9 cellular contexts compared by ENCODE assay signal in the genomic region with DNA sequence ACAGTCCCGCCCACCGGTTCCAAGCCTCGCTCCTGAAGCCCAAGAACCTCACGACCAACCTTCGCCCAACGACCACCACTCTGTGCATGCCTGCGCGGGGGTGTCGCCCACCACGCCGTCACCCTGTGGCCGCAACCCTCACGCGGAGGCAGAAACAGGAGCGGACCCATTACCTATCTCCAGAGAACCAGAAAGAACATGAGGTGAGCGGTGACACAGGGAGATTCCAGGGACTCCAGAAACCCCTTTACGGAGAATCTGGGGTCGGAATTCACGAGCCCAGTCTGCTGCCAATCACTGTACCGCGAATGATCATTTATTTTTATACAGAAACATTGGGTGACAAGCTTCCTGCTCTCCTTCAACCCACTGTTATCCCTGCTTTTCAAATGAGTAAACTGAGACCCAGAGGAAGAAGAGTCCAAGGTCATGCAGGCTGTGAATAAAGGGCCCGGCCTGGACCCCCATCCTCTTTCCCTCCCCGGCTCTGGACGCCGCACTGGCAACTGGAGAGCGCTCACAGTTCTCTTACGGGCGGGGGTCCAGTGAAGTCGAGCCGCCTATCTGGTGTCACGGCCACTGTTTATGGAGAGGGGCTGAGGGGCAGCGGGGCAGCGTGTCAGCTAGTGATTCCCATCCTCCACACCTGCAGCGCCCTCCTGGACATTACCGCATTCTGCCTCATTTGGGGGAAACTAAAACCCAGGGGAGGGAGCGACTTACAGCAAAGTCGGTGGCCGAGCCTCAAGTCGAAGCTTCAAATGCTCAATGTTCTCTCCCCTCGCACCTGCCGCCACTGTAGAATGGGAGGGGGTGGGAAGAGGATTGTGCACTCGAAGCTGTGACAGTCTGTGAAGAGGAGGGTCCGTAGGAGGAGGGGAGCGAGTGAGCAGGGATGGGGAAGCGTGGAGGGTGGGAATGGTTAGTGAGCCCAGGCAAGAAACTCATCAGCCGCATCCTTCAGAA. TPM values are rescaled to one million over a fixed set of nuclear protein-coding genes. Genes with fewer than 3 reads are reported as not detected.
DNase-seq lines count a peak whose midpoint lies in the region; ATAC-seq, FAIRE-seq and TF ChIP-seq lines count a peak whose summit lies in the region.
"Had no signal": no experiment of that assay in that cellular context is flagged by ENCODE, and none has a peak within 500 bp of the region (broad histone marks: within the 10 kb centered on the region; RNA-seq: fewer than 3 reads in every experiment).

No MANE protein-coding gene starts in this region.

- no peak for TF ChIP-seq CTCF in lower lobe of right lung (IDR thresholded peaks at IDR 0.05)

- H3K27ac ChIP-seq in lower lobe of right lung (no peak overlapping the region), aorta (ENCODE audit: low read depth in 1 of 2, low read length in 2 of 2) (no peak overlapping the region)

- TF ChIP-seq POLR2A in H54 (IDR thresholded peaks at IDR 0.05; ENCODE audit: low read depth, low read length) = no peak

- no peak for FAIRE-seq in H54 (lab: Jason Lieb, UNC)
- FAIRE-seq: GM18507 had no signal

- intact Hi-C loops in lower lobe of right lung (cut with DNase I) = no loop called here
- intact Hi-C loops in aorta (cut with DNase I) = no loop called here

- H3K9me3 ChIP-seq in lower lobe of right lung (no peaks in the 10 kb centered on the region), aorta (ENCODE audit: control insufficient read depth, low read length) (no peaks in the 10 kb centered on the region)

- H3K27me3 Mint-ChIP-seq in stimulated activated naive CD8-positive, alpha-beta T cell treated with anti-CD3 and anti-CD28 coated beads, Interleukin-15, Interleukin-2, amounts not matched to agents 100 ng/mL and 50 ng/mL, for 24 hours = peaks cover 43% of the 10 kb centered on the region
- peaks cover 42% of the 10 kb centered on the region for H3K27me3 Mint-ChIP-seq in activated naive CD8-positive, alpha-beta T cell treated with anti-CD3 and anti-CD28 coated beads, Interleukin-2, amount 50 U/mL, for 24 hours

- H3K36me3 ChIP-seq in lower lobe of right lung = no peaks in the 10 kb centered on the region
- H3K36me3 ChIP-seq in aorta (ENCODE audit: control insufficient read depth in 1 of 2, insufficient read depth in 2 of 2, low read length in 1 of 2) = no peaks in the 10 kb centered on the region

- H3K27me3 ChIP-seq in lower lobe of right lung (ENCODE audit: low read depth) = peaks cover 85% of the 10 kb centered on the region
- no peaks in the 10 kb centered on the region for H3K27me3 ChIP-seq in aorta (ENCODE audit: control insufficient read depth in 1 of 2, insufficient read depth in 2 of 2, low read length in 1 of 2)

- no peak for DNase-seq in stimulated activated naive CD8-positive, alpha-beta T cell treated with anti-CD3 and anti-CD28 coated beads, Interleukin-15, Interleukin-2, amounts not matched to agents 100 U/mL and 50 U/mL, for 24 hours
- no peak for DNase-seq in activated naive CD8-positive, alpha-beta T cell treated with anti-CD3 and anti-CD28 coated beads, Interleukin-2, amount 50 U/mL, for 24 hours
- DNase-seq in lower lobe of right lung (no peak), aorta (no peak), H54 (ENCODE audit: insufficient read length, low spot score) (no peak)
- no peak for DNase-seq in activated CD4-positive, CD25-positive, alpha-beta regulatory T cell treated with anti-CD3 and anti-CD28 coated beads, Interleukin-2, amount 50 U/mL, for 72 hours

- H3K27ac Mint-ChIP-seq in stimulated activated naive CD8-positive, alpha-beta T cell treated with anti-CD3 and anti-CD28 coated beads, Interleukin-15, Interleukin-2, amounts not matched to agents 100 ng/mL and 50 ng/mL, for 24 hours = peak overlapping the region; percentile 80
- no peak overlapping the region for H3K27ac Mint-ChIP-seq in activated naive CD8-positive, alpha-beta T cell treated with anti-CD3 and anti-CD28 coated beads, Interleukin-2, amount 50 U/mL, for 24 hours

- H3K9me3 Mint-ChIP-seq in stimulated activated naive CD8-positive, alpha-beta T cell treated with anti-CD3 and anti-CD28 coated beads, Interleukin-15, Interleukin-2, amounts not matched to agents 100 ng/mL and 50 ng/mL, for 24 hours = no peaks in the 10 kb centered on the region
- no peaks in the 10 kb centered on the region for H3K9me3 Mint-ChIP-seq in activated naive CD8-positive, alpha-beta T cell treated with anti-CD3 and anti-CD28 coated beads, Interleukin-2, amount 50 U/mL, for 24 hours

- peaks cover 32% of the 10 kb centered on the region for H3K4me1 ChIP-seq in lower lobe of right lung
- no peaks in the 10 kb centered on the region for H3K4me1 ChIP-seq in aorta (ENCODE audit: control insufficient read depth in 1 of 2, insufficient read depth in 2 of 2, low read length in 2 of 2)

- 1% methylated on average over 46 of the region's 46 CpGs for WGBS in aorta, 2 donors

- peak overlapping the region; percentile 85 for H3K4me3 Mint-ChIP-seq in stimulated activated naive CD8-positive, alpha-beta T cell treated with anti-CD3 and anti-CD28 coated beads, Interleukin-15, Interleukin-2, amounts not matched to agents 100 ng/mL and 50 ng/mL, for 24 hours
- H3K4me3 Mint-ChIP-seq in activated naive CD8-positive, alpha-beta T cell treated with anti-CD3 and anti-CD28 coated beads, Interleukin-2, amount 50 U/mL, for 24 hours = peak overlapping the region; percentile 72

- peak overlapping the region; percentile 58 for H3K4me3 ChIP-seq in lower lobe of right lung
- H3K4me3 ChIP-seq in aorta (ENCODE audit: low read length in 2 of 2) = peak overlapping the region; percentile 53 to 65

- H3K36me3 Mint-ChIP-seq in stimulated activated naive CD8-positive, alpha-beta T cell treated with anti-CD3 and anti-CD28 coated beads, Interleukin-15, Interleukin-2, amounts not matched to agents 100 ng/mL and 50 ng/mL, for 24 hours (ENCODE audit: low read depth) = no peaks in the 10 kb centered on the region
- H3K36me3 Mint-ChIP-seq in activated naive CD8-positive, alpha-beta T cell treated with anti-CD3 and anti-CD28 coated beads, Interleukin-2, amount 50 U/mL, for 24 hours (ENCODE audit: low read depth) = no peaks in the 10 kb centered on the region

- H3K4me1 Mint-ChIP-seq in stimulated activated naive CD8-positive, alpha-beta T cell treated with anti-CD3 and anti-CD28 coated beads, Interleukin-15, Interleukin-2, amounts not matched to agents 100 ng/mL and 50 ng/mL, for 24 hours (ENCODE audit: low read depth) = peaks cover 29% of the 10 kb centered on the region
- H3K4me1 Mint-ChIP-seq in activated naive CD8-positive, alpha-beta T cell treated with anti-CD3 and anti-CD28 coated beads, Interleukin-2, amount 50 U/mL, for 24 hours = peaks cover 23% of the 10 kb centered on the region

- ATAC-seq in stimulated activated naive CD8-positive, alpha-beta T cell treated with anti-CD3 and anti-CD28 coated beads, Interleukin-15, Interleukin-2, amounts not matched to agents 100 U/mL and 50 U/mL, for 24 hours = no peak
- no peak for ATAC-seq in activated naive CD8-positive, alpha-beta T cell treated with anti-CD3 and anti-CD28 coated beads, Interleukin-2, amount 50 U/mL, for 24 hours
- ATAC-seq in lower lobe of right lung (no peak), aorta (ENCODE audit: low FRiP score) (no peak), GM19328 (IDR thresholded peaks at IDR 0.05; ENCODE audit: unreplicated experiment) (no peak)

RNA-seq across cellular contexts. Expression of a gene that starts 0.7 kb away (rescaled TPM):
- total RNA-seq in lower lobe of right lung (0.80 TPM), aorta (1 to 10 TPM in 1 of 2 donors, under 1 TPM in 1; 0.78 to 1.8 TPM)
- polyA plus RNA-seq in aorta = 10 to 100 TPM in 1 of 2 donors, 1 to 10 TPM in 1; 4.0 to 20.2 TPM

RNA-seq across cellular contexts. Expression of a gene that starts 11.7 kb away (rescaled TPM):
- not detected for total RNA-seq in lower lobe of right lung
- not detected for total RNA-seq in aorta
- polyA plus RNA-seq in aorta = 1 to 10 TPM; 2.3 TPM

RNA-seq across cellular contexts. Expression of a gene that starts 18.7 kb away (rescaled TPM):
- not detected for total RNA-seq in lower lobe of right lung
- total RNA-seq in aorta = under 1 TPM; 0.18 to 0.39 TPM
- polyA plus RNA-seq in aorta = 1 to 10 TPM; 1.4 to 5.0 TPM

RNA-seq across cellular contexts. Expression of a gene that starts 44.7 kb away (rescaled TPM):
- 4.0 TPM for total RNA-seq in lower lobe of right lung
- total RNA-seq in aorta = 1 to 10 TPM; 1.2 to 2.2 TPM
- polyA plus RNA-seq in aorta = 1 to 10 TPM in 1 of 2 donors, not detected in 1; 1.3 TPM

RNA-seq across cellular contexts. Expression of a gene that starts 46.4 kb away (rescaled TPM):
- total RNA-seq in lower lobe of right lung (28.8 TPM), aorta (10 to 100 TPM; 19.5 to 29.7 TPM)
- 10 to 100 TPM in 1 of 2 donors, 1 to 10 TPM in 1; 6.9 to 16.9 TPM for polyA plus RNA-seq in aorta
